1 cellular context compared by ENCODE assay signal in genomic region chr7:80393786-80394185, GRCh38.
TF ChIP-seq lines count a peak whose summit lies in the region.

No MANE protein-coding gene starts in this region.

TF ChIP-seq in HepG2, 621 proteins besides CTCF, POLR2A, EP300 and RAD21 (continued from another document):
- TF ChIP-seq ZBTB39 (CRISPR knock-in tag; IDR thresholded peaks at IDR 0.05) (no peak), ONECUT2 (CRISPR knock-in tag; IDR thresholded peaks at IDR 0.05) (peak; percentile 59; the same call in 1 of the 2 replicates), SMARCC2 (IDR thresholded peaks at IDR 0.05) (no peak), PAXIP1 (CRISPR knock-in tag; conservative IDR thresholded peaks at IDR 0.05) (peak; percentile 41; the same call in 1 of the 2 replicates), HNF4A (CRISPR knock-in tag; IDR thresholded peaks at IDR 0.05) (peak; percentile 69), BHLHE40 (IDR thresholded peaks at IDR 0.05; ENCODE audit: low read length) (peak; percentile 81), TCF7 (IDR thresholded peaks at IDR 0.05; ENCODE audit: low read depth) (peak; percentile 60), BCL6 (CRISPR knock-in tag; IDR thresholded peaks at IDR 0.05) (peak; percentile 68), PITX1 (CRISPR knock-in tag; IDR thresholded peaks at IDR 0.05) (peak; percentile 74), ZNF629 (CRISPR knock-in tag; conservative IDR thresholded peaks at IDR 0.05) (peak; percentile 39; the same call in 1 of the 2 replicates), SOX5 (CRISPR knock-in tag; IDR thresholded peaks at IDR 0.05; ENCODE audit: borderline replicate concordance) (peak; percentile 74; the same call in 1 of the 2 replicates), NCOA2 (CRISPR knock-in tag; IDR thresholded peaks at IDR 0.05) (0 out of 2 replicates have a peak, but pooled peaks have one; percentile 37), SP5 (CRISPR knock-in tag; IDR thresholded peaks at IDR 0.05; ENCODE audit: borderline replicate concordance, low read depth) (peak; percentile 82; the same call in 1 of the 2 replicates), ZNF143 (CRISPR knock-in tag; IDR thresholded peaks at IDR 0.05) (no peak), FOXP1 (IDR thresholded peaks at IDR 0.05) (no peak), FOXP1 (CRISPR knock-in tag; IDR thresholded peaks at IDR 0.05) (peak; percentile 66; the same call in 1 of the 2 replicates), RERE (CRISPR knock-in tag; IDR thresholded peaks at IDR 0.05; ENCODE audit: low read depth) (peak; percentile 56; the same call in 1 of the 2 replicates), ZSCAN29 (CRISPR knock-in tag; conservative IDR thresholded peaks at IDR 0.05) (no peak), RARA (CRISPR knock-in tag; IDR thresholded peaks at IDR 0.05) (0 out of 2 replicates have a peak, but pooled peaks have one; percentile 11), FOXP4 (CRISPR knock-in tag; IDR thresholded peaks at IDR 0.05) (peak; percentile 41), MLX (CRISPR knock-in tag; IDR thresholded peaks at IDR 0.05) (0 out of 2 replicates have a peak, but pooled peaks have one; percentile 27), XRCC5 (optimal IDR thresholded peaks at IDR 0.05; ENCODE audit: low read length) (no peak), FOXA1 (IDR thresholded peaks at IDR 0.05) (no peak), FOXA1 (CRISPR knock-in tag; IDR thresholded peaks at IDR 0.05) (peak; percentile 51), PPARG (CRISPR knock-in tag; conservative IDR thresholded peaks at IDR 0.05) (peak; percentile 32; the same call in 1 of the 2 replicates), SOX6 (IDR thresholded peaks at IDR 0.05) (no peak), SOX6 (CRISPR knock-in tag; IDR thresholded peaks at IDR 0.05) (peak; percentile 74; the same call in 1 of the 2 replicates), SOX13 (IDR thresholded peaks at IDR 0.05) (no peak), SOX13 (CRISPR knock-in tag; conservative IDR thresholded peaks at IDR 0.05 in 1 of 2, IDR thresholded peaks at IDR 0.05 in 1 of 2) (peak in 1 of 2 experiments; percentile 85; a peak in 2 of 4 replicates), FOXJ3 (CRISPR knock-in tag; IDR thresholded peaks at IDR 0.05; ENCODE audit: borderline replicate concordance) (peak; percentile 53; the same call in 1 of the 2 replicates), ARID5B (CRISPR knock-in tag; IDR thresholded peaks at IDR 0.05) (peak; percentile 66), ZNF609 (CRISPR knock-in tag; IDR thresholded peaks at IDR 0.05; ENCODE audit: borderline replicate concordance) (peak; percentile 26; the same call in 1 of the 2 replicates)
